ENCODE assay signal across 19 cellular contexts in genomic region chr5:42518595-42519067, GRCh38.
DNase-seq lines count a peak whose midpoint lies in the region; ATAC-seq, FAIRE-seq and TF ChIP-seq lines count a peak whose summit lies in the region.
"Had no signal": no experiment of that assay in that cellular context is flagged by ENCODE, and none has a peak within 500 bp of the region (broad histone marks: within the 10 kb centered on the region; RNA-seq: fewer than 3 reads in every experiment).

No MANE protein-coding gene starts in this region.

- H4K20me1 ChIP-seq in K562 (replicated peaks; ENCODE audit: control insufficient read depth, insufficient read depth, low read length) (no peaks in the 10 kb centered on the region), hepatocyte (ENCODE audit: insufficient read depth, poor library complexity, severe bottlenecking) (no peaks in the 10 kb centered on the region)

- intact Hi-C loops in K562 (cut with micrococcal nuclease) (loop anchor here (5.0 kb wide), 2 partner anchors 119 to 249 kb away; no protein-coding TSS in a partner anchor), thyroid gland (cut with DNase I) (no loop called here)

- ATAC-seq in K562 (no peak), GM18909 (IDR thresholded peaks at IDR 0.05; ENCODE audit: poor library complexity, unreplicated experiment) (no peak)
- ATAC-seq: activated naive CD4-positive, alpha-beta T cell treated with anti-CD3 and anti-CD28 coated beads, Interleukin-2, amount 50 U/mL, for 72 hours; activated T-cell treated with anti-CD3 and anti-CD28 coated beads, Interleukin-2, amount 50 U/mL, for 72 hours had no signal

- no peaks in the 10 kb centered on the region for H3K36me3 ChIP-seq in K562 (ENCODE audit: control insufficient read depth, insufficient read depth, low read length)
- H3K36me3 ChIP-seq in hepatocyte (replicated peaks; ENCODE audit: insufficient read depth, low read depth) = no peaks in the 10 kb centered on the region
- no peaks in the 10 kb centered on the region for H3K36me3 ChIP-seq in skeletal muscle satellite cell (ENCODE audit: insufficient read depth, low read length)
- H3K36me3 ChIP-seq in thyroid gland = no peaks in the 10 kb centered on the region
- H3K36me3 ChIP-seq: pancreas, spleen had no signal

- H3K9ac ChIP-seq in K562 (ENCODE audit: insufficient read depth in 1 of 2, low read depth in 2 of 2, low read length in 2 of 2) = no peak overlapping the region
- H3K9ac ChIP-seq in skeletal muscle satellite cell (ENCODE audit: low read depth, low read length) = no peak overlapping the region

- CTCF ChIA-PET in K562 (lab: Yijun Ruan, JAX; ENCODE audit: low intra/inter-chr PET ratio) = no interaction called here

- no peak overlapping the region for H3K27ac ChIP-seq in K562 (ENCODE audit: extremely low read depth, low read depth, low read length)
- peak overlapping the region; percentile 30 for H3K27ac ChIP-seq in hepatocyte
- H3K27ac ChIP-seq in thyroid gland = no peak overlapping the region
- H3K27ac ChIP-seq: pancreas, spleen had no signal

- DNase-seq in AG20443 (ENCODE audit: low spot score) = peak; percentile 54
- no peak for DNase-seq in K562 (ENCODE audit: extremely low read depth in 1 of 4, low spot score in 3 of 4)
- DNase-seq in hepatocyte (ENCODE audit: low spot score) = no peak
- no peak for DNase-seq in thyroid gland
- DNase-seq in NCI-H526 treated with DMSO at 0.1 percent for 48 hours (lab: John Stamatoyannopoulos, UW) = no peak
- DNase-seq in C1 segment of cervical spinal cord (lab: John Stamatoyannopoulos, UW) = no peak
- DNase-seq: activated CD4-positive, CD25-positive, alpha-beta regulatory T cell; activated T-cell treated with anti-CD3 and anti-CD28 coated beads, Interleukin-2, amount 50 U/mL, for 72 hours; foreskin melanocyte; HCEC 1CT; NCI-H1092 treated with DMSO at 0.1 percent for 48 hours; NCI-H69; pancreas; spleen; T-helper 2 cell had no signal

- no TSS peak for BruUV-seq in K562 (replicated peaks; lab: Mats Ljungman, UMichigan)

- no peaks in the 10 kb centered on the region for H3K79me2 ChIP-seq in K562 (ENCODE audit: control insufficient read depth, insufficient read depth, low read length)
- H3K79me2 ChIP-seq in hepatocyte = peaks cover 19% of the 10 kb centered on the region

- POLR2A ChIA-PET in K562 (lab: Yijun Ruan, JAX) = no interaction called here

- no peaks in the 10 kb centered on the region for H3K4me1 ChIP-seq in K562 (replicated peaks in 1 of 2; ENCODE audit: control insufficient read depth in 2 of 2, insufficient read depth in 2 of 2, low read length in 2 of 2)
- H3K4me1 ChIP-seq in hepatocyte (ENCODE audit: insufficient read depth) = peaks cover 35% of the 10 kb centered on the region
- H3K4me1 ChIP-seq in skeletal muscle satellite cell (ENCODE audit: control insufficient read depth, insufficient read depth, low read length) = peaks cover 6% of the 10 kb centered on the region
- peaks cover 7 to 13% of the 10 kb centered on the region in 2 donors for H3K4me1 ChIP-seq in thyroid gland
- H3K4me1 ChIP-seq: spleen had no signal

- in situ Hi-C loops in K562 (cut with MboI) = no loop called here

- no peak for TF ChIP-seq EP300 in K562 (IDR thresholded peaks at IDR 0.05; ENCODE audit: low read length)

- no peaks in the 10 kb centered on the region for H3K9me2 ChIP-seq in hepatocyte (replicated peaks; ENCODE audit: insufficient read depth)

- H2AFZ ChIP-seq in K562 (ENCODE audit: low read depth, low read length) (no peak overlapping the region), hepatocyte (no peak overlapping the region)

- FAIRE-seq in K562 (lab: Jason Lieb, UNC) = no peak
- FAIRE-seq: colon, pancreas had no signal

- no peaks in the 10 kb centered on the region for H3K9me3 ChIP-seq in K562 (replicated peaks; ENCODE audit: control insufficient read depth, insufficient read depth, low read depth, low read length)
- H3K9me3 ChIP-seq in hepatocyte (ENCODE audit: low read depth) = no peaks in the 10 kb centered on the region
- H3K9me3 ChIP-seq in skeletal muscle satellite cell (replicated peaks; ENCODE audit: low read length) = no peaks in the 10 kb centered on the region
- no peaks in the 10 kb centered on the region for H3K9me3 ChIP-seq in thyroid gland
- H3K9me3 ChIP-seq: pancreas, spleen had no signal

- TF ChIP-seq RAD21 in K562 (CRISPR knock-in tag; conservative IDR thresholded peaks at IDR 0.05 in 1 of 2, IDR thresholded peaks at IDR 0.05 in 1 of 2) = no peak

- WGBS in K562 (ENCODE audit: insufficient coverage, low coverage, missing lambda C conversion rate) = under 1% methylated on average over 7 of the region's 7 CpGs
- 79% methylated on average over 7 of the region's 7 CpGs for WGBS in hepatocyte (ENCODE audit: low lambda C conversion rate, missing lambda C conversion rate)
- 61 to 75% methylated on average over 7 of the region's 7 CpGs for WGBS in thyroid gland, 2 donors

- no peak overlapping the region for H3K4me2 ChIP-seq in K562 (ENCODE audit: insufficient read depth, low read length)
- no peak overlapping the region for H3K4me2 ChIP-seq in hepatocyte
- H3K4me2 ChIP-seq in skeletal muscle satellite cell (ENCODE audit: low read length) = peak overlapping the region; percentile 15

- no peak overlapping the region for H3K4me3 ChIP-seq in K562
- no peak overlapping the region for H3K4me3 ChIP-seq in hepatocyte
- no peak overlapping the region for H3K4me3 ChIP-seq in skeletal muscle satellite cell (ENCODE audit: low read length)
- H3K4me3 ChIP-seq in thyroid gland (replicated peaks in 1 of 3) = no peak overlapping the region
- H3K4me3 ChIP-seq: pancreas, spleen had no signal

- H3K27me3 ChIP-seq in K562 (ENCODE audit: control insufficient read depth in 2 of 2, insufficient read depth in 2 of 2, low read length in 2 of 2) (no peaks in the 10 kb centered on the region), hepatocyte (no peaks in the 10 kb centered on the region), skeletal muscle satellite cell (ENCODE audit: control insufficient read depth, insufficient read depth, low read length) (no peaks in the 10 kb centered on the region), thyroid gland (no peaks in the 10 kb centered on the region)
- H3K27me3 ChIP-seq: pancreas, spleen had no signal

- no peaks in the 10 kb centered on the region for H3K9me1 ChIP-seq in K562 (ENCODE audit: control insufficient read depth, insufficient read depth, low read length)

- TF ChIP-seq POLR2A in K562 (conservative IDR thresholded peaks at IDR 0.05) (no peak), thyroid gland (IDR thresholded peaks at IDR 0.05) (no peak)

- TF ChIP-seq CTCF in K562 (IDR thresholded peaks at IDR 0.05 in 2 of 3, conservative IDR thresholded peaks at IDR 0.05 in 1 of 3; ENCODE audit: insufficient read depth in 2 of 3, low read depth in 1 of 3, low read length in 3 of 3) (no peak), hepatocyte (IDR thresholded peaks at IDR 0.05; ENCODE audit: poor library complexity) (no peak), thyroid gland (IDR thresholded peaks at IDR 0.05) (no peak)

TF ChIP-seq in K562, 482 proteins besides CTCF, POLR2A, EP300 and RAD21:
- no peak for TF ChIP-seq TBL1XR1 (IDR thresholded peaks at IDR 0.05; ENCODE audit: low read length in 2 of 2)
- no peak for TF ChIP-seq OTX1 (CRISPR knock-in tag; IDR thresholded peaks at IDR 0.05)
- 0 out of 2 replicates have a peak, but pooled peaks have one; percentile 32 for TF ChIP-seq TOE1 (IDR thresholded peaks at IDR 0.05; ENCODE audit: borderline replicate concordance)
- no peak for TF ChIP-seq TOE1 (CRISPR knock-in tag; IDR thresholded peaks at IDR 0.05; ENCODE audit: borderline replicate concordance, low read depth)
- no peak for TF ChIP-seq TARDBP (IDR thresholded peaks at IDR 0.05)
- TF ChIP-seq SMAD2 (IDR thresholded peaks at IDR 0.05; ENCODE audit: low read depth, low read length) = no peak
- peak; percentile 87 for TF ChIP-seq TFE3 (CRISPR knock-in tag; IDR thresholded peaks at IDR 0.05)
- TF ChIP-seq ZNF146 (CRISPR knock-in tag; IDR thresholded peaks at IDR 0.05; ENCODE audit: unreplicated experiment) = no peak
- TF ChIP-seq RAD51 (IDR thresholded peaks at IDR 0.05; ENCODE audit: borderline replicate concordance, low read depth) = peak; percentile 35; the same call in 1 of the 2 replicates
